8 cellular contexts compared by ENCODE assay signal in the genomic region with DNA sequence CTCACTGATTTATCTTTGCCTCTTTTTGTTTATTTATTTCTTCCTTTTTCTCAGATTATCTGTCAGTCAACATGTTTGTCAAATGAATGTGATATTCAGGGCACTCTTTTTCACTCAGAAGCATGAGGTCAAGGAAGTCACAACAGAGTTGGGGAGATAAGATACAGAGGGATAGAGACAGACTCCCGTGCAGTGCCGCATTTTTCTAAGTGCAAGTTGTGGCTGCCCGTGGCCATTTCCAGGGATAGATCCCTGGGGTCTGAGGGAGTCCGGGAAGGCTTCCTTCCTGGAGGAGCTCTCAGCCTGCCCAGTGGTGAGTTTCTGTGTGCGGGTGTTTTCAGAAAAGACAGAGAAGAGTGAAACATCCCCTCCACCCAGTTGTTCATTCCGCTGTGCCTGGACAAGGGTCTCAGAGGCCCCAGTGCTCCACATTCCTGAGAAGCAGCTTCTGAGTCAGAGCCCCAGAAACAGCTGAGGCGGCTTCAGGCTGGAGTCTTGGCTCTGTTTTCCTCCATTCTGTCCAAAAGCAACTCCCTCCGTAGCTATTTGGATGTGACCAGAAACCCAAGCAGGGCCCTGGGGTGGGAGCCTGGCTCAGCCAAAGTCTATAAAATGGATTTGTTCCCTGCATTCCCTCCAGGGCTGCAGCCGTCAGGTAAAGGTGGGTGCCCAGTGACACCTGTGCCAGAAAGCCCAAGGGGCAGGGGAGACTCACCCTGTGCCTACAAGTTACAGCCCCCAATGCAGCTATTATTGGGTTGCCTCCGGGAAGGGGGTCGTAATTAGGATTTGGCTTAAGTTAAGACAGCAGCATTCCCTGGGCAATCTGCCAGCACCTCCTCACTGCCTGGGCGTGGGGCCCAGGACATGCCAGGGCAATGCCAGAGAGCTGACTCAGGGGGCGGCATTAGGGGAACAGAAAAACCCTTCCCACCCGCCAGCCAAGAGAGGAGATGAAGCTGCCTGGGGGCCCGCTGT. TPM values are rescaled to one million over a fixed set of nuclear protein-coding genes. Genes with fewer than 3 reads are reported as not detected.
DNase-seq lines count a peak whose midpoint lies in the region; ATAC-seq, FAIRE-seq and TF ChIP-seq lines count a peak whose summit lies in the region.

No MANE protein-coding gene starts in this region.

- no peaks in the 10 kb centered on the region for H3K9me3 ChIP-seq in HUES48 (ENCODE audit: control insufficient read depth, insufficient read depth, low read length)

- H3K4me1 Mint-ChIP-seq in WTC11, result peaks cover 19% of the 10 kb centered on the region

- no peak for FAIRE-seq in frontal cortex (lab: Jason Lieb, UNC)

- no peaks in the 10 kb centered on the region for H3K36me3 Mint-ChIP-seq in WTC11

- H3K9ac ChIP-seq in HUES48 (ENCODE audit: low read depth, low read length), result no peak overlapping the region

- no peaks in the 10 kb centered on the region for H3K9me3 Mint-ChIP-seq in WTC11

- peak overlapping the region; percentile 41 for H3K27ac ChIP-seq in HUES48 (ENCODE audit: low read depth, low read length)

- H3K27me3 Mint-ChIP-seq in WTC11 (ENCODE audit: low read depth), result no peaks in the 10 kb centered on the region

- TF ChIP-seq CTCF in WTC11 (IDR thresholded peaks at IDR 0.05), result no peak

- CTCF ChIA-PET in WTC11 (lab: Charles Lee), result interaction anchor here (0.8 to 9.1 kb wide), 17 partner anchors 8 to 216 kb away, joined by 3 to 155 read pairs (median 10); a partner anchor contains a TSS

- H3K4me1 ChIP-seq in HUES48 (ENCODE audit: control insufficient read depth, insufficient read depth, low read length), result peaks cover 14% of the 10 kb centered on the region

- H3K27me3 ChIP-seq in HUES48 (ENCODE audit: control insufficient read depth, insufficient read depth, low read length), result no peaks in the 10 kb centered on the region

- no peak; the same call in 1 of the 2 replicates for ATAC-seq in WTC11
- ATAC-seq in GM21825 (IDR thresholded peaks at IDR 0.05; ENCODE audit: unreplicated experiment), result no peak
- no peak for ATAC-seq in HG02970 (IDR thresholded peaks at IDR 0.05; ENCODE audit: low FRiP score, unreplicated experiment)

- POLR2A ChIA-PET in WTC11 (lab: Charles Lee), result interaction anchor here (0.6 to 1.6 kb wide), 2 partner anchors 54 to 1322 kb away, joined by 5 to 7 read pairs; no protein-coding TSS in a partner anchor

- H3K27ac Mint-ChIP-seq in WTC11, result peak overlapping the region; percentile 9; the same call in 1 of the 2 replicates

- DNase-seq in WTC11 (ENCODE audit: low spot score) (no peak), cardiac septum (ENCODE audit: low spot score) (peak; percentile 88), skeletal muscle cell (ENCODE audit: low read depth) (peak; percentile 85), frontal cortex (ENCODE audit: low spot score in 2 of 2) (no peak), NCI-H187 (lab: John Stamatoyannopoulos, UW) (no peak)

- no peak overlapping the region for H3K4me3 Mint-ChIP-seq in WTC11

- intact Hi-C loops in cardiac septum (cut with DNase I), result loop anchor here (2.0 to 5.0 kb wide), 4 partner anchors 19 to 193 kb away; a partner anchor contains a TSS

- no peaks in the 10 kb centered on the region for H3K36me3 ChIP-seq in HUES48 (ENCODE audit: control insufficient read depth, insufficient read depth, low read length)

- H3K4me3 ChIP-seq in HUES48 (ENCODE audit: low read depth, low read length) (no peak overlapping the region), skeletal muscle cell (ENCODE audit: low read depth, low read length) (no peak overlapping the region)

TF ChIP-seq in WTC11, 78 proteins besides CTCF, POLR2A, EP300 and RAD21 (continues in another document):
- TF ChIP-seq, protein P1, sequence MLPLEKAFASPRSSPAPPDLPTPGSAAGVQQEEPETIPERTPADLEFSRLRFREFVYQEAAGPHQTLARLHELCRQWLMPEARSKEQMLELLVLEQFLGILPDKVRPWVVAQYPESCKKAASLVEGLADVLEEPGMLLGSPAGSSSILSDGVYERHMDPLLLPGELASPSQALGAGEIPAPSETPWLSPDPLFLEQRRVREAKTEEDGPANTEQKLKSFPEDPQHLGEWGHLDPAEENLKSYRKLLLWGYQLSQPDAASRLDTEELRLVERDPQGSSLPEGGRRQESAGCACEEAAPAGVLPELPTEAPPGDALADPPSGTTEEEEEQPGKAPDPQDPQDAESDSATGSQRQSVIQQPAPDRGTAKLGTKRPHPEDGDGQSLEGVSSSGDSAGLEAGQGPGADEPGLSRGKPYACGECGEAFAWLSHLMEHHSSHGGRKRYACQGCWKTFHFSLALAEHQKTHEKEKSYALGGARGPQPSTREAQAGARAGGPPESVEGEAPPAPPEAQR (CRISPR knock-in tag; IDR thresholded peaks at IDR 0.05), result no peak
- no peak for TF ChIP-seq RORB (CRISPR knock-in tag; IDR thresholded peaks at IDR 0.05)
- TF ChIP-seq, protein P2, sequence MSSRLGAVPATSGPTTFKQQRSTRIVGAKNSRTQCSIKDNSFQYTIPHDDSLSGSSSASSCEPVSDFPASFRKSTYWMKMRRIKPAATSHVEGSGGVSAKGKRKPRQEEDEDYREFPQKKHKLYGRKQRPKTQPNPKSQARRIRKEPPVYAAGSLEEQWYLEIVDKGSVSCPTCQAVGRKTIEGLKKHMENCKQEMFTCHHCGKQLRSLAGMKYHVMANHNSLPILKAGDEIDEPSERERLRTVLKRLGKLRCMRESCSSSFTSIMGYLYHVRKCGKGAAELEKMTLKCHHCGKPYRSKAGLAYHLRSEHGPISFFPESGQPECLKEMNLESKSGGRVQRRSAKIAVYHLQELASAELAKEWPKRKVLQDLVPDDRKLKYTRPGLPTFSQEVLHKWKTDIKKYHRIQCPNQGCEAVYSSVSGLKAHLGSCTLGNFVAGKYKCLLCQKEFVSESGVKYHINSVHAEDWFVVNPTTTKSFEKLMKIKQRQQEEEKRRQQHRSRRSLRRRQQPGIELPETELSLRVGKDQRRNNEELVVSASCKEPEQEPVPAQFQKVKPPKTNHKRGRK (CRISPR knock-in tag; IDR thresholded peaks at IDR 0.05; ENCODE audit: borderline replicate concordance), result no peak
- TF ChIP-seq ZNF219 (CRISPR knock-in tag; IDR thresholded peaks at IDR 0.05; ENCODE audit: borderline replicate concordance), result no peak
- TF ChIP-seq, protein P3, sequence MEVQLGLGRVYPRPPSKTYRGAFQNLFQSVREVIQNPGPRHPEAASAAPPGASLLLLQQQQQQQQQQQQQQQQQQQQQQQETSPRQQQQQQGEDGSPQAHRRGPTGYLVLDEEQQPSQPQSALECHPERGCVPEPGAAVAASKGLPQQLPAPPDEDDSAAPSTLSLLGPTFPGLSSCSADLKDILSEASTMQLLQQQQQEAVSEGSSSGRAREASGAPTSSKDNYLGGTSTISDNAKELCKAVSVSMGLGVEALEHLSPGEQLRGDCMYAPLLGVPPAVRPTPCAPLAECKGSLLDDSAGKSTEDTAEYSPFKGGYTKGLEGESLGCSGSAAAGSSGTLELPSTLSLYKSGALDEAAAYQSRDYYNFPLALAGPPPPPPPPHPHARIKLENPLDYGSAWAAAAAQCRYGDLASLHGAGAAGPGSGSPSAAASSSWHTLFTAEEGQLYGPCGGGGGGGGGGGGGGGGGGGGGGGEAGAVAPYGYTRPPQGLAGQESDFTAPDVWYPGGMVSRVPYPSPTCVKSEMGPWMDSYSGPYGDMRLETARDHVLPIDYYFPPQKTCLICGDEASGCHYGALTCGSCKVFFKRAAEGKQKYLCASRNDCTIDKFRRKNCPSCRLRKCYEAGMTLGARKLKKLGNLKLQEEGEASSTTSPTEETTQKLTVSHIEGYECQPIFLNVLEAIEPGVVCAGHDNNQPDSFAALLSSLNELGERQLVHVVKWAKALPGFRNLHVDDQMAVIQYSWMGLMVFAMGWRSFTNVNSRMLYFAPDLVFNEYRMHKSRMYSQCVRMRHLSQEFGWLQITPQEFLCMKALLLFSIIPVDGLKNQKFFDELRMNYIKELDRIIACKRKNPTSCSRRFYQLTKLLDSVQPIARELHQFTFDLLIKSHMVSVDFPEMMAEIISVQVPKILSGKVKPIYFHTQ (CRISPR knock-in tag; IDR thresholded peaks at IDR 0.05), result no peak
- TF ChIP-seq, protein P4, sequence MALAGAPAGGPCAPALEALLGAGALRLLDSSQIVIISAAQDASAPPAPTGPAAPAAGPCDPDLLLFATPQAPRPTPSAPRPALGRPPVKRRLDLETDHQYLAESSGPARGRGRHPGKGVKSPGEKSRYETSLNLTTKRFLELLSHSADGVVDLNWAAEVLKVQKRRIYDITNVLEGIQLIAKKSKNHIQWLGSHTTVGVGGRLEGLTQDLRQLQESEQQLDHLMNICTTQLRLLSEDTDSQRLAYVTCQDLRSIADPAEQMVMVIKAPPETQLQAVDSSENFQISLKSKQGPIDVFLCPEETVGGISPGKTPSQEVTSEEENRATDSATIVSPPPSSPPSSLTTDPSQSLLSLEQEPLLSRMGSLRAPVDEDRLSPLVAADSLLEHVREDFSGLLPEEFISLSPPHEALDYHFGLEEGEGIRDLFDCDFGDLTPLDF (CRISPR knock-in tag; IDR thresholded peaks at IDR 0.05), result no peak
- TF ChIP-seq, protein P5, sequence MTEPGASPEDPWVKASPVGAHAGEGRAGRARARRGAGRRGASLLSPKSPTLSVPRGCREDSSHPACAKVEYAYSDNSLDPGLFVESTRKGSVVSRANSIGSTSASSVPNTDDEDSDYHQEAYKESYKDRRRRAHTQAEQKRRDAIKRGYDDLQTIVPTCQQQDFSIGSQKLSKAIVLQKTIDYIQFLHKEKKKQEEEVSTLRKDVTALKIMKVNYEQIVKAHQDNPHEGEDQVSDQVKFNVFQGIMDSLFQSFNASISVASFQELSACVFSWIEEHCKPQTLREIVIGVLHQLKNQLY (CRISPR knock-in tag; IDR thresholded peaks at IDR 0.05), result no peak
- TF ChIP-seq MXD4 (CRISPR knock-in tag; IDR thresholded peaks at IDR 0.05; ENCODE audit: borderline replicate concordance), result no peak
- no peak for TF ChIP-seq TEAD1 (CRISPR knock-in tag; IDR thresholded peaks at IDR 0.05)
- no peak for TF ChIP-seq JUN (CRISPR knock-in tag; IDR thresholded peaks at IDR 0.05)
- TF ChIP-seq ZNF138 (CRISPR knock-in tag; conservative IDR thresholded peaks at IDR 0.05), result no peak

RNA-seq across cellular contexts. Expression of a gene that starts 13.0 kb away (rescaled TPM):
- 34.9 to 39.9 TPM (median 34.9 TPM) in 3 replicates for total RNA-seq in WTC11 (2021)
- total RNA-seq in cardiac septum, result 12.7 TPM
- total RNA-seq in frontal cortex, result 50.1 TPM

RNA-seq across cellular contexts. Expression of a gene that starts 23.6 kb away (rescaled TPM):
- total RNA-seq in WTC11 (2021) (15.0 to 18.0 TPM (median 16.2 TPM) in 3 replicates), cardiac septum (15.3 TPM), frontal cortex (0.82 TPM)

Comparison
In these comparisons a context has a peak if more than half of its experiments do, and no peak if none do; other contexts are left out.
1. DNase-seq: peak in cardiac septum (single experiment) and skeletal muscle cell (single experiment); none in WTC11 (single experiment), frontal cortex (0 of 2) and NCI-H187 (0 of 2).